In the genomic region with DNA sequence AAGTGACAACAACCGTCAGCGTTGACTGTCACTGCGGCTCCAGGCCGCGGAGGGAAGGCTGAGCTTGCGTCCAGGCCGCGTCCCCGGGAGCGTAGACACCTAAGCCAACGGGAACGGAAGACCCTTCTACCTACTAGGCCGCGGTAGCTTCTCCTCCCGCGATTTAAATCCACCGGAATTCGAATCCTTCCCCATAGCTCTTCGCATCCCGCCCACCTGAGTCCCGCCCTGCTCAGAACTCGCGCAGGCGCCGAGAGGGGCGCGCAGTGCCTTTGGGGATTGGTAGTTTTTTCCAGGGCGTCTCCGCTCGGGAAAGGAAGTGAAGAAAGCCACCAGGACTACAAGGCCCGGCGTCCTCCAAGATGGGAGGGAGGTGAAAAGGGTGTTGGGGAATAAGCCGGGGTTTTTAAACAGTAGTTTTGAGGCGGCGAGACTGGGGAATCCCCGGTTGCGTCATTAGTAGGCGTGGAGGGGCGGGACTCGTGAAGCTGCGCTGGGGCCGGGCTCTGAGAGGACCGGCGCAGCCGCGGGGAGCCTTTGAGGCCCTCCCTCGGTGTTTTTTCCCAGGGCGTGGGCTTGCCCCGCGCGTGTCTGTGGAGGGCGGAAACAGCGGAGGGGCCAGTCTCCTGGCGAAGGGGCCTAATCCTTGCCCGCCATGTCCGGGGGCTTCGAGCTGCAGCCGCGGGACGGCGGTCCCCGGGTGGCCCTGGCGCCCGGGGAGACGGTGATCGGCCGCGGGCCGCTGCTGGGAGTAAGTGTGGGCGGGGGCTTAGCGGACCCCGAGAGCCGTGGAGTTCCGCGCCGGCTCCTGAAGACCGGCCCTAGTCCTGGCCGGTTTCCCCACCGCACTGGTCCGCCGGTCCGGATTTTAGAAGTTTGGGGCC, we compare ENCODE assay signal across 1 cellular context.
A peak's percentile ranks its signal among the peaks of the same experiment; 100 is the strongest.
TF ChIP-seq lines count a peak whose summit lies in the region.

A gene with protein sequence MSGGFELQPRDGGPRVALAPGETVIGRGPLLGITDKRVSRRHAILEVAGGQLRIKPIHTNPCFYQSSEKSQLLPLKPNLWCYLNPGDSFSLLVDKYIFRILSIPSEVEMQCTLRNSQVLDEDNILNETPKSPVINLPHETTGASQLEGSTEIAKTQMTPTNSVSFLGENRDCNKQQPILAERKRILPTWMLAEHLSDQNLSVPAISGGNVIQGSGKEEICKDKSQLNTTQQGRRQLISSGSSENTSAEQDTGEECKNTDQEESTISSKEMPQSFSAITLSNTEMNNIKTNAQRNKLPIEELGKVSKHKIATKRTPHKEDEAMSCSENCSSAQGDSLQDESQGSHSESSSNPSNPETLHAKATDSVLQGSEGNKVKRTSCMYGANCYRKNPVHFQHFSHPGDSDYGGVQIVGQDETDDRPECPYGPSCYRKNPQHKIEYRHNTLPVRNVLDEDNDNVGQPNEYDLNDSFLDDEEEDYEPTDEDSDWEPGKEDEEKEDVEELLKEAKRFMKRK (plus strand): TSS at position 509 of the 884 bp plus-strand sequence. CDS start 147 bp downstream, at position 656.
A gene with protein sequence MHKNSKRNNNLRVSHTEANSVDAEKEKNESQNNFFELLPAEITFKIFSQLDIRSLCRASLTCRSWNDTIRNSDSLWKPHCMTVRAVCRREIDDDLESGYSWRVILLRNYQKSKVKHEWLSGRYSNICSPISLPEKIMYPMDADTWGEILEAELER (minus strand): TSS at position 218 of the 884 bp plus-strand sequence. CDS start 2,149 bp downstream, outside the sequence.

TF ChIP-seq in K562, 482 proteins besides CTCF, POLR2A, EP300 and RAD21 (continued from another document):
- peak in 1 of 2 experiments; percentile 35; a peak in 1 of 4 replicates for TF ChIP-seq TBL1XR1 (IDR thresholded peaks at IDR 0.05; ENCODE audit: low read length in 2 of 2)
- TF ChIP-seq THRA (IDR thresholded peaks at IDR 0.05), result no peak
- TF ChIP-seq MXI1 (IDR thresholded peaks at IDR 0.05; ENCODE audit: low read depth, low read length), result peak; percentile 83
- peak; percentile 79; the same call in 1 of the 2 replicates for TF ChIP-seq NR2C1 (IDR thresholded peaks at IDR 0.05)
- peak; percentile 88 for TF ChIP-seq NR2C1 (tag; IDR thresholded peaks at IDR 0.05)
- no peak for TF ChIP-seq ZNF57 (CRISPR knock-in tag; IDR thresholded peaks at IDR 0.05)
- TF ChIP-seq, protein P1, sequence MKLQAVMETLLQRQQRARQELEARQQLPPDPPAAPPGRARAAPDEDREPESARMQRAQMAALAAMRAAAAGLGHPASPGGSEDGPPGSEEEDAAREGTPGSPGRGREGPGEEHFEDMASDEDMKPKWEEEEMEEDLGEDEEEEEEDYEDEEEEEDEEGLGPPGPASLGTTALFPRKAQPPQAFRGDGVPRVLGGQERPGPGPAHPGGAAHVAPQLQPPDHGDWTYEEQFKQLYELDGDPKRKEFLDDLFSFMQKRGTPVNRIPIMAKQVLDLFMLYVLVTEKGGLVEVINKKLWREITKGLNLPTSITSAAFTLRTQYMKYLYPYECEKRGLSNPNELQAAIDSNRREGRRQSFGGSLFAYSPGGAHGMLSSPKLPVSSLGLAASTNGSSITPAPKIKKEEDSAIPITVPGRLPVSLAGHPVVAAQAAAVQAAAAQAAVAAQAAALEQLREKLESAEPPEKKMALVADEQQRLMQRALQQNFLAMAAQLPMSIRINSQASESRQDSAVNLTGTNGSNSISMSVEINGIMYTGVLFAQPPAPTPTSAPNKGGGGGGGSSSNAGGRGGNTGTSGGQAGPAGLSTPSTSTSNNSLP (IDR thresholded peaks at IDR 0.05; ENCODE audit: borderline replicate concordance, low read depth, low read length), result no peak
- TF ChIP-seq ZNF408 (CRISPR knock-in tag; IDR thresholded peaks at IDR 0.05; ENCODE audit: low read depth), result no peak
- TF ChIP-seq GTF3C2 (IDR thresholded peaks at IDR 0.05; ENCODE audit: borderline replicate concordance, extremely low read depth, insufficient read length), result no peak
- no peak for TF ChIP-seq OTX1 (CRISPR knock-in tag; IDR thresholded peaks at IDR 0.05)
- TF ChIP-seq ERF (CRISPR knock-in tag; IDR thresholded peaks at IDR 0.05), result 0 out of 2 replicates have a peak, but pooled peaks have one; percentile 57
- no peak for TF ChIP-seq BRD4 (IDR thresholded peaks at IDR 0.05)
- no peak for TF ChIP-seq TCFL5 (CRISPR knock-in tag; conservative IDR thresholded peaks at IDR 0.05)
- no peak for TF ChIP-seq ZFPM2 (CRISPR knock-in tag; IDR thresholded peaks at IDR 0.05)
- no peak for TF ChIP-seq EWSR1 (IDR thresholded peaks at IDR 0.05; ENCODE audit: borderline replicate concordance, low read depth, partially characterized antibody)
- no peak for TF ChIP-seq TEAD2 (tag; IDR thresholded peaks at IDR 0.05)
- TF ChIP-seq FOXJ3 (CRISPR knock-in tag; IDR thresholded peaks at IDR 0.05), result no peak
- TF ChIP-seq, protein P2, sequence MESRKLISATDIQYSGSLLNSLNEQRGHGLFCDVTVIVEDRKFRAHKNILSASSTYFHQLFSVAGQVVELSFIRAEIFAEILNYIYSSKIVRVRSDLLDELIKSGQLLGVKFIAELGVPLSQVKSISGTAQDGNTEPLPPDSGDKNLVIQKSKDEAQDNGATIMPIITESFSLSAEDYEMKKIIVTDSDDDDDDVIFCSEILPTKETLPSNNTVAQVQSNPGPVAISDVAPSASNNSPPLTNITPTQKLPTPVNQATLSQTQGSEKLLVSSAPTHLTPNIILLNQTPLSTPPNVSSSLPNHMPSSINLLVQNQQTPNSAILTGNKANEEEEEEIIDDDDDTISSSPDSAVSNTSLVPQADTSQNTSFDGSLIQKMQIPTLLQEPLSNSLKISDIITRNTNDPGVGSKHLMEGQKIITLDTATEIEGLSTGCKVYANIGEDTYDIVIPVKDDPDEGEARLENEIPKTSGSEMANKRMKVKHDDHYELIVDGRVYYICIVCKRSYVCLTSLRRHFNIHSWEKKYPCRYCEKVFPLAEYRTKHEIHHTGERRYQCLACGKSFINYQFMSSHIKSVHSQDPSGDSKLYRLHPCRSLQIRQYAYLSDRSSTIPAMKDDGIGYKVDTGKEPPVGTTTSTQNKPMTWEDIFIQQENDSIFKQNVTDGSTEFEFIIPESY (CRISPR knock-in tag; IDR thresholded peaks at IDR 0.05), result no peak
- peak; percentile 97 for TF ChIP-seq CEBPB (tag; IDR thresholded peaks at IDR 0.05)
- TF ChIP-seq DNMT1 (IDR thresholded peaks at IDR 0.05), result no peak
- no peak for TF ChIP-seq ZNF146 (CRISPR knock-in tag; IDR thresholded peaks at IDR 0.05; ENCODE audit: unreplicated experiment)
- TF ChIP-seq, protein P3, sequence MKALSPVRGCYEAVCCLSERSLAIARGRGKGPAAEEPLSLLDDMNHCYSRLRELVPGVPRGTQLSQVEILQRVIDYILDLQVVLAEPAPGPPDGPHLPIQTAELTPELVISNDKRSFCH (CRISPR knock-in tag; IDR thresholded peaks at IDR 0.05), result no peak
- TF ChIP-seq, protein P3 (tag; IDR thresholded peaks at IDR 0.05), result no peak
- TF ChIP-seq ZNF561 (CRISPR knock-in tag; conservative IDR thresholded peaks at IDR 0.05), result no peak
- no peak for TF ChIP-seq SRSF9 (IDR thresholded peaks at IDR 0.05; ENCODE audit: borderline replicate concordance, low read depth, low read length)
- TF ChIP-seq, protein P4, sequence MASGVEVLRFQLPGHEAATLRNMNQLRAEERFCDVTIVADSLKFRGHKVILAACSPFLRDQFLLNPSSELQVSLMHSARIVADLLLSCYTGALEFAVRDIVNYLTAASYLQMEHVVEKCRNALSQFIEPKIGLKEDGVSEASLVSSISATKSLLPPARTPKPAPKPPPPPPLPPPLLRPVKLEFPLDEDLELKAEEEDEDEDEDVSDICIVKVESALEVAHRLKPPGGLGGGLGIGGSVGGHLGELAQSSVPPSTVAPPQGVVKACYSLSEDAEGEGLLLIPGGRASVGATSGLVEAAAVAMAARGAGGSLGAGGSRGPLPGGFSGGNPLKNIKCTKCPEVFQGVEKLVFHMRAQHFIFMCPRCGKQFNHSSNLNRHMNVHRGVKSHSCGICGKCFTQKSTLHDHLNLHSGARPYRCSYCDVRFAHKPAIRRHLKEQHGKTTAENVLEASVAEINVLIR (CRISPR knock-in tag; IDR thresholded peaks at IDR 0.05), result peak; percentile 56; the same call in 1 of the 2 replicates
- no peak for TF ChIP-seq PPARD (CRISPR knock-in tag; IDR thresholded peaks at IDR 0.05)
- no peak for TF ChIP-seq NFYB (IDR thresholded peaks at IDR 0.05; ENCODE audit: extremely low read depth, insufficient read length)
- 0 out of 2 replicates have a peak, but pooled peaks have one; percentile 61 for TF ChIP-seq SMAD4 (CRISPR knock-in tag; conservative IDR thresholded peaks at IDR 0.05)
- no peak for TF ChIP-seq GABPB2 (CRISPR knock-in tag; conservative IDR thresholded peaks at IDR 0.05)
- TF ChIP-seq KHSRP (IDR thresholded peaks at IDR 0.05), result no peak
- TF ChIP-seq SAFB2 (IDR thresholded peaks at IDR 0.05; ENCODE audit: borderline replicate concordance, low read depth, low read length, severe bottlenecking), result no peak
- no peak for TF ChIP-seq THAP7 (CRISPR knock-in tag; IDR thresholded peaks at IDR 0.05)
- peak; percentile 92 for TF ChIP-seq HIVEP1 (CRISPR knock-in tag; IDR thresholded peaks at IDR 0.05)
- peak; percentile 99 for TF ChIP-seq SAFB (IDR thresholded peaks at IDR 0.05; ENCODE audit: borderline replicate concordance, low read depth, low read length)
- no peak for TF ChIP-seq ETV6 (IDR thresholded peaks at IDR 0.05; ENCODE audit: borderline replicate concordance in 1 of 2, low read depth in 2 of 2, low read length in 1 of 2)
- TF ChIP-seq ETV6 (CRISPR knock-in tag; IDR thresholded peaks at IDR 0.05; ENCODE audit: borderline replicate concordance), result no peak
- TF ChIP-seq PHB2 (IDR thresholded peaks at IDR 0.05; ENCODE audit: low read depth), result no peak
- no peak for TF ChIP-seq ZNF174 (CRISPR knock-in tag; IDR thresholded peaks at IDR 0.05)
- no peak for TF ChIP-seq TAF9B (IDR thresholded peaks at IDR 0.05; ENCODE audit: partially characterized antibody)
- TF ChIP-seq RBM15 (IDR thresholded peaks at IDR 0.05; ENCODE audit: insufficient read depth, low read length), result no peak
